In genomic region chr7:152463714-152464311, GRCh38 we compare ENCODE assay signal across 8 cellular contexts. TPM values are rescaled to one million over a fixed set of nuclear protein-coding genes. Genes with fewer than 3 reads are reported as not detected.
DNase-seq lines count a peak whose midpoint lies in the region; ATAC-seq and TF ChIP-seq lines count a peak whose summit lies in the region.

No MANE protein-coding gene starts in this region.

- H3K4me3 ChIP-seq in mucosa of rectum (ENCODE audit: low read length in 2 of 2): peak overlapping the region; percentile 82 to 88

- peaks cover 2% of the 10 kb centered on the region for H3K36me3 Mint-ChIP-seq in IgD-negative memory B cell

- no peaks in the 10 kb centered on the region for H3K36me3 ChIP-seq in mucosa of rectum (ENCODE audit: control insufficient read depth in 2 of 2, insufficient read depth in 2 of 2, low read length in 2 of 2)

- H3K27me3 ChIP-seq in mucosa of rectum (ENCODE audit: control insufficient read depth in 2 of 2, insufficient read depth in 2 of 2, low read length in 2 of 2): no peaks in the 10 kb centered on the region

- peak; percentile 99 for DNase-seq in DMS153 (lab: John Stamatoyannopoulos, UW)
- peak; percentile 97 for DNase-seq in OCI-M1 (lab: John Stamatoyannopoulos, UW)
- peak; percentile 100 for DNase-seq in activated T-cell treated with anti-CD3 and anti-CD28 coated beads, Interleukin-2, amount 50 U/mL, for 1 hour
- DNase-seq in erythroblast (lab: John Stamatoyannopoulos, UW): peak; percentile 100
- DNase-seq in stimulated activated CD8-positive, alpha-beta memory T cell treated with anti-CD3 and anti-CD28 coated beads, Interleukin-4, amount 100 ng/mL, for 4 hours (ENCODE audit: low read depth in 2 of 2, low spot score in 1 of 2): peak; percentile 100

- peaks cover 0 to 5% of the 10 kb centered on the region in 2 donors for H3K4me1 ChIP-seq in mucosa of rectum (ENCODE audit: control insufficient read depth in 2 of 2, insufficient read depth in 2 of 2, low read length in 2 of 2)

- H3K27ac Mint-ChIP-seq in IgD-negative memory B cell: peak overlapping the region; percentile 81 to 98 (median 95)

- peak overlapping the region; percentile 99 for H3K27ac ChIP-seq in mucosa of rectum (ENCODE audit: low read depth in 2 of 2, low read length in 2 of 2)

- ATAC-seq in GM21576 (IDR thresholded peaks at IDR 0.05; ENCODE audit: unreplicated experiment): peak; percentile 87

- H3K27me3 Mint-ChIP-seq in IgD-negative memory B cell: no peaks in the 10 kb centered on the region

- H3K9me3 Mint-ChIP-seq in IgD-negative memory B cell: no peaks in the 10 kb centered on the region

- peaks cover 12 to 20% (median 17%) of the 10 kb centered on the region in 3 donors for H3K4me1 Mint-ChIP-seq in IgD-negative memory B cell

- H3K9ac ChIP-seq in mucosa of rectum (ENCODE audit: low read depth in 1 of 2, low read length in 2 of 2): peak overlapping the region; percentile 86 to 97

- H3K9me3 ChIP-seq in mucosa of rectum (ENCODE audit: control insufficient read depth in 2 of 2, low read length in 2 of 2): no peaks in the 10 kb centered on the region

- peak overlapping the region; percentile 88 to 96 (median 95) for H3K4me3 Mint-ChIP-seq in IgD-negative memory B cell

- TF ChIP-seq POLR2A in erythroblast (IDR thresholded peaks at IDR 0.05; ENCODE audit: low read length): peak; percentile 90

RNA-seq across cellular contexts. Expression of gene KMT2C, which starts 28.0 kb away (rescaled TPM):
- 23.7 TPM for polyA plus RNA-seq in IgD-negative memory B cell

Comparison
In these comparisons a context has a peak if more than half of its experiments do, and no peak if none do; other contexts are left out.
1. Peak in every context shown above with its lines: DNase-seq, ATAC-seq, H3K4me3 ChIP-seq and H3K27ac ChIP-seq.